ENCODE assay signal across 10 cellular contexts in the genomic region with DNA sequence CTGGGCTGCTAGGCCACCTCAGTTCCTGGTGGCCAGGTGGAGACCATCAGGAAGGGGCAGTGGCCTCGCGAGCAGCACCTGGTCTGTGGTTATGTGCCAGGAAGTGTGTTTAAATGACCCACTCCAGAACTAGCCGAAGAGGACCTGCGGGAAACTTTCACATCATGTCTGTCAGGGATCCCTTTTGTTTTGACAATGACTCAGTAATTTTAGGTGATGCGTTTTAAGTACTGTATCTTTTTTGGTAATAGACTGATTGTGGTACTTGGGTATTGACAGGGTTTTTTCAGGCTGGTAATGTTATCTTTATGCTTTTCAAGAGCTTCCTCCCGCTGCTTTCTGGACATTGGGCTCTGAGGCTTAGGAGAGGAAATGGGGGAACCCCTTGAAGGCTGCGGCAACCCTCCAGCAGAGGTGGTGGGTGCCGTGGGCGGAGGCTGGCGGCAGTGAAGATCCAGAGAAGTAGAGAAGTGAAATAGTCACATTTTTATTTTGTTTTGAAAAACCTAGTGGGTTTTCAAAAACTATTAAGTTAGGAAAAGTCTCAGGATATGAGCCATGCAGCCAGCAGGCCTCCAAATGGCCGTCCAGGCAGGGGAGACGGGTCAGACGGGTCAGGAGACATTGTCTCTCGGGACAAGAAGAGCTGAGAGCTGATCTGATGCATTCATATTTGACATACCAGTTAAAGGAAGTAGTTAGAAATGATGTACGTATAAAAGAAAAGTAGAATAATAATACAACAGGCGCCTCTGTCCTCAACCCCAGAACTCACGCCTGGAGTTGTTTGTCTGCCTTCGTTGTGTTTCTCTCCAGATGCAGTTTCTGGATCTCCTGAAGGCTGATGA. TPM values are rescaled to one million over a fixed set of nuclear protein-coding genes. Genes with fewer than 3 reads are reported as not detected.
A peak's percentile ranks its signal among the peaks of the same experiment; 100 is the strongest.
DNase-seq lines count a peak whose midpoint lies in the region; ATAC-seq, FAIRE-seq and TF ChIP-seq lines count a peak whose summit lies in the region.
"Had no signal": no experiment of that assay in that cellular context is flagged by ENCODE, and none has a peak within 500 bp of the region (broad histone marks: within the 10 kb centered on the region; RNA-seq: fewer than 3 reads in every experiment).

No MANE protein-coding gene starts in this region.

- peaks cover under 1% of the 10 kb centered on the region for H3K9me3 Mint-ChIP-seq in activated T-cell treated with anti-CD3 and anti-CD28 coated beads, Interleukin-2, amount 50 U/mL, for 4 hours
- no peaks in the 10 kb centered on the region for H3K9me3 Mint-ChIP-seq in neural crest cell

- H3K36me3 Mint-ChIP-seq in activated T-cell treated with anti-CD3 and anti-CD28 coated beads, Interleukin-2, amount 50 U/mL, for 4 hours (ENCODE audit: insufficient read depth), result peaks cover 24% of the 10 kb centered on the region
- peaks cover 16% of the 10 kb centered on the region for H3K36me3 Mint-ChIP-seq in neural crest cell (ENCODE audit: low read depth)

- peaks cover 19% of the 10 kb centered on the region for H3K4me1 ChIP-seq in A549

- TF ChIP-seq CTCF in A549 (IDR thresholded peaks at IDR 0.05) (no peak), neural crest cell (conservative IDR thresholded peaks at IDR 0.05) (no peak)

- H3K27ac ChIP-seq in A549, result peak overlapping the region; percentile 11 to 70; a peak in 4 of 6 replicates

- WGBS in A549 (ENCODE audit: missing lambda C conversion rate), result 84% methylated on average over 18 of the region's 18 CpGs

- no peak for FAIRE-seq in A549 (lab: Jason Lieb, UNC)
- FAIRE-seq: G401.6 had no signal

- peaks cover 11% of the 10 kb centered on the region; the same call in 1 of the 3 replicates for H3K9me3 ChIP-seq in A549

- no peak for TF ChIP-seq RAD21 in A549 (conservative IDR thresholded peaks at IDR 0.05 in 1 of 2, IDR thresholded peaks at IDR 0.05 in 1 of 2)

- peak overlapping the region; percentile 96 for H3K27ac Mint-ChIP-seq in neural crest cell (ENCODE audit: unreplicated experiment)

- CTCF ChIA-PET in A549 (lab: Yijun Ruan, JAX), result interaction anchor here (1.1 to 1.9 kb wide), 3 partner anchors 43 to 94 kb away, joined by 3 to 5 read pairs (median 4); a partner anchor contains a TSS

- H3K27me3 Mint-ChIP-seq in activated T-cell treated with anti-CD3 and anti-CD28 coated beads, Interleukin-2, amount 50 U/mL, for 4 hours (ENCODE audit: low read depth), result no peaks in the 10 kb centered on the region
- no peaks in the 10 kb centered on the region for H3K27me3 Mint-ChIP-seq in neural crest cell (ENCODE audit: low read depth)
- H3K27me3 Mint-ChIP-seq: brain had no signal

- no peak for TF ChIP-seq POLR2A in A549 (IDR thresholded peaks at IDR 0.05; ENCODE audit: low read length)

- TF ChIP-seq EP300 in A549 (IDR thresholded peaks at IDR 0.05), result no peak

- DNase-seq in A549 (ENCODE audit: low read depth in 1 of 2, low spot score in 1 of 2), result no peak
- DNase-seq in activated T-cell treated with anti-CD3 and anti-CD28 coated beads, Interleukin-2, amount 50 U/mL, for 4 hours, result peak; percentile 29
- DNase-seq in neural crest cell (ENCODE audit: low read depth, low spot score), result no peak
- no peak for DNase-seq in epidermal melanocyte (ENCODE audit: insufficient read length, low spot score)
- DNase-seq in NCI-H748 treated with DMSO at 0.1 percent for 48 hours (lab: John Stamatoyannopoulos, UW), result no peak
- no peak for DNase-seq in pons (ENCODE audit: low spot score)

- H3K4me1 Mint-ChIP-seq in activated T-cell treated with anti-CD3 and anti-CD28 coated beads, Interleukin-2, amount 50 U/mL, for 4 hours (ENCODE audit: low read depth), result peaks cover 70% of the 10 kb centered on the region
- H3K4me1 Mint-ChIP-seq in neural crest cell, result peaks cover 39% of the 10 kb centered on the region

- POLR2A ChIA-PET in A549 (lab: Yijun Ruan, JAX), result no interaction called here

- ATAC-seq in A549 (peak in 1 of 2 experiments; percentile 26; a peak in 2 of 6 replicates), GM19328 (IDR thresholded peaks at IDR 0.05; ENCODE audit: unreplicated experiment) (peak; percentile 89), HG03342 (IDR thresholded peaks at IDR 0.05; ENCODE audit: unreplicated experiment) (peak; percentile 87)
- ATAC-seq in activated T-cell treated with anti-CD3 and anti-CD28 coated beads, Interleukin-2, amount 50 U/mL, for 4 hours, result peak; percentile 72 to 83

- H3K4me3 Mint-ChIP-seq in activated T-cell treated with anti-CD3 and anti-CD28 coated beads, Interleukin-2, amount 50 U/mL, for 4 hours, result peak overlapping the region; percentile 77
- no peak overlapping the region for H3K4me3 Mint-ChIP-seq in neural crest cell
- H3K4me3 Mint-ChIP-seq: brain had no signal

- H3K4me2 ChIP-seq in A549, result peak overlapping the region; percentile 28; the same call in 1 of the 3 replicates

- H3K4me3 ChIP-seq in A549, result no peak overlapping the region

TF ChIP-seq in A549, 52 proteins besides CTCF, POLR2A, EP300 and RAD21:
- TF ChIP-seq KDM1A (IDR thresholded peaks at IDR 0.05; ENCODE audit: low read depth) (no peak), TP53 (CRISPR knock-in tag; IDR thresholded peaks at IDR 0.05) (no peak), KDM5A (IDR thresholded peaks at IDR 0.05) (no peak), EHMT2 (IDR thresholded peaks at IDR 0.05; ENCODE audit: low read depth) (no peak), CHD2 (IDR thresholded peaks at IDR 0.05; ENCODE audit: low read length, partially characterized antibody) (no peak), HOXA7 (CRISPR knock-in tag; IDR thresholded peaks at IDR 0.05) (no peak), RARB (CRISPR knock-in tag; IDR thresholded peaks at IDR 0.05) (no peak), FOXS1 (CRISPR knock-in tag; IDR thresholded peaks at IDR 0.05) (no peak), TFCP2L1 (CRISPR knock-in tag; IDR thresholded peaks at IDR 0.05) (no peak), SMC3 (IDR thresholded peaks at IDR 0.05) (no peak), FOSL2 (IDR thresholded peaks at IDR 0.05) (no peak), FOSL2 (CRISPR knock-in tag; IDR thresholded peaks at IDR 0.05) (no peak)
- TF ChIP-seq, protein P1, sequence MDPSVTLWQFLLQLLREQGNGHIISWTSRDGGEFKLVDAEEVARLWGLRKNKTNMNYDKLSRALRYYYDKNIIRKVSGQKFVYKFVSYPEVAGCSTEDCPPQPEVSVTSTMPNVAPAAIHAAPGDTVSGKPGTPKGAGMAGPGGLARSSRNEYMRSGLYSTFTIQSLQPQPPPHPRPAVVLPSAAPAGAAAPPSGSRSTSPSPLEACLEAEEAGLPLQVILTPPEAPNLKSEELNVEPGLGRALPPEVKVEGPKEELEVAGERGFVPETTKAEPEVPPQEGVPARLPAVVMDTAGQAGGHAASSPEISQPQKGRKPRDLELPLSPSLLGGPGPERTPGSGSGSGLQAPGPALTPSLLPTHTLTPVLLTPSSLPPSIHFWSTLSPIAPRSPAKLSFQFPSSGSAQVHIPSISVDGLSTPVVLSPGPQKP (IDR thresholded peaks at IDR 0.05; ENCODE audit: low read depth, low read length), result no peak
- TF ChIP-seq, protein P2, sequence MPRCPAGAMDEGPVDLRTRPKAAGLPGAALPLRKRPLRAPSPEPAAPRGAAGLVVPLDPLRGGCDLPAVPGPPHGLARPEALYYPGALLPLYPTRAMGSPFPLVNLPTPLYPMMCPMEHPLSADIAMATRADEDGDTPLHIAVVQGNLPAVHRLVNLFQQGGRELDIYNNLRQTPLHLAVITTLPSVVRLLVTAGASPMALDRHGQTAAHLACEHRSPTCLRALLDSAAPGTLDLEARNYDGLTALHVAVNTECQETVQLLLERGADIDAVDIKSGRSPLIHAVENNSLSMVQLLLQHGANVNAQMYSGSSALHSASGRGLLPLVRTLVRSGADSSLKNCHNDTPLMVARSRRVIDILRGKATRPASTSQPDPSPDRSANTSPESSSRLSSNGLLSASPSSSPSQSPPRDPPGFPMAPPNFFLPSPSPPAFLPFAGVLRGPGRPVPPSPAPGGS (IDR thresholded peaks at IDR 0.05), result no peak
- TF ChIP-seq, protein P3, sequence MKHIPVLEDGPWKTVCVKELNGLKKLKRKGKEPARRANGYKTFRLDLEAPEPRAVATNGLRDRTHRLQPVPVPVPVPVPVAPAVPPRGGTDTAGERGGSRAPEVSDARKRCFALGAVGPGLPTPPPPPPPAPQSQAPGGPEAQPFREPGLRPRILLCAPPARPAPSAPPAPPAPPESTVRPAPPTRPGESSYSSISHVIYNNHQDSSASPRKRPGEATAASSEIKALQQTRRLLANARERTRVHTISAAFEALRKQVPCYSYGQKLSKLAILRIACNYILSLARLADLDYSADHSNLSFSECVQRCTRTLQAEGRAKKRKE (CRISPR knock-in tag; IDR thresholded peaks at IDR 0.05; ENCODE audit: low read depth), result no peak

RNA-seq across cellular contexts. Expression of a gene that starts 27.7 kb away (rescaled TPM):
- polyA plus RNA-seq in A549 (2011; rRNA removed), result 31.1 and 36.0 TPM in 2 replicates
- 28.4 and 29.8 TPM in 2 replicates for polyA plus RNA-seq in A549 (2012; cell fraction: cytosol; rRNA removed)
- 32.4 and 39.2 TPM in 2 replicates for polyA plus RNA-seq in A549 (2012; cell fraction: nucleus; rRNA removed)
- 23.1 to 23.9 TPM (median 23.3 TPM) in 3 replicates for polyA plus RNA-seq in A549 (2017; fragmentation: RNase III; extraction: RNeasy Plus Mini Kit Qiagen cat#74134 plus additional on column Dnase treatment)
- 37.4 and 43.9 TPM in 2 replicates for polyA minus RNA-seq in A549 (2011; rRNA and poly(A)+ RNA removed)
- total RNA-seq in activated T-cell treated with anti-CD3 and anti-CD28 coated beads, Interleukin-2, amount 50 U/mL, for 4 hours, result 10 to 100 TPM; 22.6 to 25.7 (median 24.1) TPM
- 39.3 and 45.0 TPM in 2 replicates for total RNA-seq in neural crest cell

RNA-seq across cellular contexts. Expression of a gene that starts 53.3 kb away (rescaled TPM):
- 46.6 and 51.2 TPM in 2 replicates for polyA plus RNA-seq in A549 (2011; rRNA removed)
- 32.8 and 33.4 TPM in 2 replicates for polyA plus RNA-seq in A549 (2012; cell fraction: cytosol; rRNA removed)
- 40.2 and 60.3 TPM in 2 replicates for polyA plus RNA-seq in A549 (2012; cell fraction: nucleus; rRNA removed)
- polyA plus RNA-seq in A549 (2017; fragmentation: RNase III; extraction: RNeasy Plus Mini Kit Qiagen cat#74134 plus additional on column Dnase treatment), result 46.9 to 52.1 TPM (median 51.0 TPM) in 3 replicates
- 15.8 and 19.2 TPM in 2 replicates for polyA minus RNA-seq in A549 (2011; rRNA and poly(A)+ RNA removed)
- 10 to 100 TPM; 36.5 to 40.5 (median 38.6) TPM for total RNA-seq in activated T-cell treated with anti-CD3 and anti-CD28 coated beads, Interleukin-2, amount 50 U/mL, for 4 hours
- 26.1 and 33.1 TPM in 2 replicates for total RNA-seq in neural crest cell
